In the genomic region with DNA sequence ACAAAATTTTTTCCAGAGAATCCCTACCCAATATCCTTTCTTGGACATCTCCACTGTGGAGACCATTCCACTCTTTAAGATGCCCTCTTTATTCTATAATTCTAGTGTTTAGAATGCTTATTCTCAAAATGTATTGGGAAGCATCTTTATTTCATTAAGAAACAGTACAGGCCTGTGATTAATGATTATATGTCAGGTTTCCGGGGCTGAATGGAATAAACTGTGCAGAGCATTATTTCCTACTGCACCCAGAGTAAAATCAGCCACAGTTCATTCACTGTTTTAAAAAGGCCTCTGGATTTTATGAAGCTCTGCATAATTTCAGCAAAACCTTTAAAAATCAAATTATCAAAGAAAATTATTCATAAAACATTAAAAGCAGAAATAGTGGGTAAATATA, we compare ENCODE assay signal across 8 cellular contexts.
"Had no signal": no experiment of that assay in that cellular context is flagged by ENCODE, and none has a peak within 500 bp of the region (broad histone marks: within the 10 kb centered on the region; RNA-seq: fewer than 3 reads in every experiment).

No MANE protein-coding gene starts in this region.

- ATAC-seq: HCT116, K562 had no signal

- H3K9me3 Mint-ChIP-seq: HFFc6 had no signal

- H3K4me3 Mint-ChIP-seq: HFFc6 had no signal

- DNase-seq: GOT3, H7, HFFc6, IMR-90, KG1 had no signal

- H3K9me3 ChIP-seq: HAP-1 had no signal

- H3K4me3 ChIP-seq: HAP-1, K562 had no signal

- H3K36me3 ChIP-seq: HAP-1 had no signal
